Comparison of ENCODE assay signal across 13 cellular contexts in the genomic region with DNA sequence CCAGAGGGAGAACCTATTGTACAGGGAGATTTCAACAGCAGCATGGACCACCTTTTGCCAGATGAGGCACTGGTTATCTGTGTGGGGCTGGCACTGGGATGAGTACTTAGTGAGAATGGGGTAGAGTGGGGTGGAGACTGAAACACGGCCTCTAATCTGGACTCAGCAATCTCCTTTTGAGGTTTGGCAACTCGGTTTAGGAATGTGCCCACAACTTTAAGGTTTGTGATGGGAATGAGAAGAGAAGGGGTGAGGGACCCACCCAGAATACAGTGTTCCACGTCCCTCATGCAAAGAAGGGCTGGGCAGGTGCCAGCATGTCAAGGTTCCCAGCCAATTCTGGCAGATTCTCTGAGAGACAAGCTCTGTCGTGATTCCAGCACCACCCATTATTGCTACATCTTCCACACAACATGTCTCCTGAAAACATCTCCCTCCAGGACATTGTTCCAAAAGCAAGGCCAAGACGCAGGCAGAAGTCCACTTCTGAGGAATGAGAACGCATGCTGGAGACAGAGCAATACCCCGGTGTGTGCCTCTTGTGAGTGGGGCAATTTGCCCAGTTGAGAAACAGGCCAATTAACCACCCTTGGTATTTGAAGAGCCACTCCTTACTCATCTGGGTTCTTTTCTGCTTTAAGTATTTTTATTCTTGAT. TPM values are rescaled to one million over a fixed set of nuclear protein-coding genes. Genes with fewer than 3 reads are reported as not detected.
DNase-seq lines count a peak whose midpoint lies in the region; ATAC-seq and TF ChIP-seq lines count a peak whose summit lies in the region.
"Had no signal": no experiment of that assay in that cellular context is flagged by ENCODE, and none has a peak within 500 bp of the region (broad histone marks: within the 10 kb centered on the region; RNA-seq: fewer than 3 reads in every experiment).

No MANE protein-coding gene starts in this region.

- H3K36me3 ChIP-seq in esophagus squamous epithelium (no peaks in the 10 kb centered on the region), osteoblast (ENCODE audit: insufficient read depth, low read length) (no peaks in the 10 kb centered on the region)

- no peak overlapping the region for H3K4me3 ChIP-seq in AG10803 (ENCODE audit: low read length)
- no peak overlapping the region for H3K4me3 ChIP-seq in esophagus squamous epithelium
- H3K4me3 ChIP-seq in osteoblast (ENCODE audit: insufficient read depth, low read length) = no peak overlapping the region

- 18 to 25% methylated on average over 7 of the region's 7 CpGs for WGBS in esophagus squamous epithelium, 2 donors

- H3K27ac ChIP-seq in esophagus squamous epithelium = peak overlapping the region; percentile 21 to 72 (median 59)
- no peak overlapping the region for H3K27ac ChIP-seq in osteoblast (ENCODE audit: low read depth, low read length)
- H3K27ac ChIP-seq: C4-2B had no signal

- DNase-seq in AG10803 (ENCODE audit: low read depth) = peak; percentile 95
- peak; percentile 51 for DNase-seq in NCI-H226
- DNase-seq in esophagus squamous epithelium (lab: John Stamatoyannopoulos, UW) = no peak
- no peak for DNase-seq in osteoblast (ENCODE audit: insufficient read length, low spot score, missing footprints)
- DNase-seq in foreskin melanocyte = no peak
- no peak for DNase-seq in HuH-7.5 (ENCODE audit: low spot score)
- no peak for DNase-seq in effector CD4-positive, alpha-beta T cell
- DNase-seq: activated CD4-positive, alpha-beta memory T cell treated with anti-CD3 and anti-CD28 coated beads, Interleukin-2, amount 10 ng/mL, durations not matched to agents 7 days and 5 days; activated naive CD4-positive, alpha-beta T cell treated with anti-CD3 and anti-CD28 coated beads, Interleukin-2, amount 10 ng/mL, durations not matched to agents 7 days and 5 days; naive thymus-derived CD8-positive, alpha-beta T cell; NCI-H69 had no signal

- peak overlapping the region; percentile 7 for H3K4me2 ChIP-seq in osteoblast (ENCODE audit: insufficient read depth, low read length)

- H3K4me1 ChIP-seq in esophagus squamous epithelium (peaks cover 0 to 16% (median 5%) of the 10 kb centered on the region in 3 donors), osteoblast (ENCODE audit: insufficient read depth, low read length) (peaks cover 8% of the 10 kb centered on the region)

- TF ChIP-seq CTCF in AG10803 (conservative IDR thresholded peaks at IDR 0.05; ENCODE audit: low read length) (no peak), esophagus squamous epithelium (IDR thresholded peaks at IDR 0.05) (no peak), osteoblast (IDR thresholded peaks at IDR 0.05; ENCODE audit: extremely low read depth, low read depth, low read length) (no peak)

- intact Hi-C loops in esophagus squamous epithelium (cut with DNase I) = no loop called here

- no peaks in the 10 kb centered on the region for H3K79me2 ChIP-seq in osteoblast (ENCODE audit: insufficient read depth, low read length)

- peak overlapping the region; percentile 54 for H2AFZ ChIP-seq in osteoblast (ENCODE audit: low read length)

- TF ChIP-seq POLR2A in esophagus squamous epithelium (IDR thresholded peaks at IDR 0.05) = no peak

- H3K9me3 ChIP-seq in esophagus squamous epithelium (peaks cover 0 to 9% (median 0%) of the 10 kb centered on the region in 3 donors), osteoblast (ENCODE audit: low read depth, low read length) (peaks cover 7% of the 10 kb centered on the region)

- H3K27me3 ChIP-seq in esophagus squamous epithelium = no peaks in the 10 kb centered on the region
- no peaks in the 10 kb centered on the region for H3K27me3 ChIP-seq in osteoblast (ENCODE audit: insufficient read depth, low read length)

- ATAC-seq in HG02852 (IDR thresholded peaks at IDR 0.05; ENCODE audit: unreplicated experiment) = no peak
- ATAC-seq: naive thymus-derived CD8-positive, alpha-beta T cell had no signal

- H4K20me1 ChIP-seq in osteoblast (ENCODE audit: insufficient read depth, low read length) = no peaks in the 10 kb centered on the region

RNA-seq across cellular contexts. Expression of a gene that starts 37.5 kb away (rescaled TPM):
- total RNA-seq in esophagus squamous epithelium = under 1 TPM; 0.27 to 0.94 (median 0.62) TPM
- total RNA-seq in osteoblast = not detected in 2 replicates

Comparison
In these comparisons a context has a peak if more than half of its experiments do, and no peak if none do; other contexts are left out.
1. DNase-seq: peak in AG10803 (single experiment) and NCI-H226 (single experiment); none in esophagus squamous epithelium (single experiment), osteoblast (single experiment), foreskin melanocyte (single experiment), HuH-7.5 (single experiment) and effector CD4-positive, alpha-beta T cell (single experiment).